ENCODE assay signal across 1 cellular context in genomic region chr19:50513746-50514345, GRCh38.
A peak's percentile ranks its signal among the peaks of the same experiment; 100 is the strongest.
TF ChIP-seq lines count a peak whose summit lies in the region.

ASPDH (minus strand) TSS chr19:50513913; CDS start chr19:50513823, 90 bp downstream.

TF ChIP-seq in HepG2, 621 proteins besides CTCF, POLR2A, EP300 and RAD21 (continued from another document and continues in another):
- TF ChIP-seq IKZF5 (CRISPR knock-in tag; IDR thresholded peaks at IDR 0.05): no peak; the same call in 1 of the 2 replicates
- TF ChIP-seq GPBP1L1 (CRISPR knock-in tag; IDR thresholded peaks at IDR 0.05): no peak
- no peak for TF ChIP-seq NPAS2 (CRISPR knock-in tag; IDR thresholded peaks at IDR 0.05; ENCODE audit: borderline replicate concordance)
- no peak for TF ChIP-seq PRDM10 (CRISPR knock-in tag; IDR thresholded peaks at IDR 0.05; ENCODE audit: low read depth)
- 0 out of 2 replicates have a peak, but pooled peaks have one; percentile 44 for TF ChIP-seq ZNF124 (CRISPR knock-in tag; IDR thresholded peaks at IDR 0.05)
- no peak for TF ChIP-seq ZNF644 (CRISPR knock-in tag; IDR thresholded peaks at IDR 0.05; ENCODE audit: low read depth)
- no peak for TF ChIP-seq ZNF335 (CRISPR knock-in tag; IDR thresholded peaks at IDR 0.05)
- TF ChIP-seq SAFB2 (CRISPR knock-in tag; IDR thresholded peaks at IDR 0.05; ENCODE audit: borderline replicate concordance, low read depth): no peak
- no peak for TF ChIP-seq MIER3 (CRISPR knock-in tag; IDR thresholded peaks at IDR 0.05; ENCODE audit: borderline replicate concordance)
- TF ChIP-seq MBNL3 (CRISPR knock-in tag; conservative IDR thresholded peaks at IDR 0.05): no peak
- TF ChIP-seq, protein P1, sequence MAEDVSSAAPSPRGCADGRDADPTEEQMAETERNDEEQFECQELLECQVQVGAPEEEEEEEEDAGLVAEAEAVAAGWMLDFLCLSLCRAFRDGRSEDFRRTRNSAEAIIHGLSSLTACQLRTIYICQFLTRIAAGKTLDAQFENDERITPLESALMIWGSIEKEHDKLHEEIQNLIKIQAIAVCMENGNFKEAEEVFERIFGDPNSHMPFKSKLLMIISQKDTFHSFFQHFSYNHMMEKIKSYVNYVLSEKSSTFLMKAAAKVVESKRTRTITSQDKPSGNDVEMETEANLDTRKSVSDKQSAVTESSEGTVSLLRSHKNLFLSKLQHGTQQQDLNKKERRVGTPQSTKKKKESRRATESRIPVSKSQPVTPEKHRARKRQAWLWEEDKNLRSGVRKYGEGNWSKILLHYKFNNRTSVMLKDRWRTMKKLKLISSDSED (CRISPR knock-in tag; IDR thresholded peaks at IDR 0.05): no peak
- TF ChIP-seq NFRKB (IDR thresholded peaks at IDR 0.05): no peak
- no peak for TF ChIP-seq HOXA5 (CRISPR knock-in tag; IDR thresholded peaks at IDR 0.05)
- peak; percentile 50 for TF ChIP-seq RFX1 (IDR thresholded peaks at IDR 0.05)
- TF ChIP-seq BCL6 (CRISPR knock-in tag; IDR thresholded peaks at IDR 0.05): peak; percentile 39; the same call in 1 of the 2 replicates
- no peak for TF ChIP-seq DNMT1 (CRISPR knock-in tag; IDR thresholded peaks at IDR 0.05)
- TF ChIP-seq ZMAT3 (CRISPR knock-in tag; conservative IDR thresholded peaks at IDR 0.05): no peak
- no peak for TF ChIP-seq JUNB (CRISPR knock-in tag; IDR thresholded peaks at IDR 0.05; ENCODE audit: borderline replicate concordance)
- TF ChIP-seq ZNF354B (CRISPR knock-in tag; IDR thresholded peaks at IDR 0.05): no peak
- no peak for TF ChIP-seq ZNF501 (CRISPR knock-in tag; IDR thresholded peaks at IDR 0.05)
- no peak for TF ChIP-seq ZNF709 (CRISPR knock-in tag; IDR thresholded peaks at IDR 0.05)
- TF ChIP-seq SOX13 (IDR thresholded peaks at IDR 0.05): no peak
- no peak for TF ChIP-seq SOX13 (CRISPR knock-in tag; conservative IDR thresholded peaks at IDR 0.05 in 1 of 2, IDR thresholded peaks at IDR 0.05 in 1 of 2)
- no peak for TF ChIP-seq RFXAP (CRISPR knock-in tag; IDR thresholded peaks at IDR 0.05; ENCODE audit: borderline replicate concordance)
- no peak for TF ChIP-seq JUN (CRISPR knock-in tag; IDR thresholded peaks at IDR 0.05)
- TF ChIP-seq BRD4 (CRISPR knock-in tag; IDR thresholded peaks at IDR 0.05): no peak
- TF ChIP-seq, protein P2, sequence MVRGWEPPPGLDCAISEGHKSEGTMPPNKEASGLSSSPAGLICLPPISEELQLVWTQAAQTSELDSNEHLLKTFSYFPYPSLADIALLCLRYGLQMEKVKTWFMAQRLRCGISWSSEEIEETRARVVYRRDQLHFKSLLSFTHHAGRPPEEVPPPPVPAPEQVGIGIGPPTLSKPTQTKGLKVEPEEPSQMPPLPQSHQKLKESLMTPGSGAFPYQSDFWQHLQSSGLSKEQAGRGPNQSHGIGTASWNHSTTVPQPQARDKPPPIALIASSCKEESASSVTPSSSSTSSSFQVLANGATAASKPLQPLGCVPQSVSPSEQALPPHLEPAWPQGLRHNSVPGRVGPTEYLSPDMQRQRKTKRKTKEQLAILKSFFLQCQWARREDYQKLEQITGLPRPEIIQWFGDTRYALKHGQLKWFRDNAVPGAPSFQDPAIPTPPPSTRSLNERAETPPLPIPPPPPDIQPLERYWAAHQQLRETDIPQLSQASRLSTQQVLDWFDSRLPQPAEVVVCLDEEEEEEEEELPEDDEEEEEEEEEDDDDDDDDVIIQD (CRISPR knock-in tag; IDR thresholded peaks at IDR 0.05; ENCODE audit: low read depth): no peak
- no peak for TF ChIP-seq DRAP1 (CRISPR knock-in tag; IDR thresholded peaks at IDR 0.05)
- no peak for TF ChIP-seq LCORL (IDR thresholded peaks at IDR 0.05)
- TF ChIP-seq LCORL (CRISPR knock-in tag; IDR thresholded peaks at IDR 0.05): no peak
- no peak for TF ChIP-seq ZNF768 (CRISPR knock-in tag; IDR thresholded peaks at IDR 0.05)
- TF ChIP-seq DNMT3B (CRISPR knock-in tag; conservative IDR thresholded peaks at IDR 0.05): no peak
- no peak for TF ChIP-seq HCFC1 (IDR thresholded peaks at IDR 0.05; ENCODE audit: low read depth, low read length)
- no peak for TF ChIP-seq ZNF460 (CRISPR knock-in tag; IDR thresholded peaks at IDR 0.05; ENCODE audit: borderline replicate concordance)
- 0 out of 2 replicates have a peak, but pooled peaks have one; percentile 50 for TF ChIP-seq SPEN (CRISPR knock-in tag; IDR thresholded peaks at IDR 0.05; ENCODE audit: low read depth)
- no peak for TF ChIP-seq ZNF619 (CRISPR knock-in tag; IDR thresholded peaks at IDR 0.05)
- TF ChIP-seq, protein P3, sequence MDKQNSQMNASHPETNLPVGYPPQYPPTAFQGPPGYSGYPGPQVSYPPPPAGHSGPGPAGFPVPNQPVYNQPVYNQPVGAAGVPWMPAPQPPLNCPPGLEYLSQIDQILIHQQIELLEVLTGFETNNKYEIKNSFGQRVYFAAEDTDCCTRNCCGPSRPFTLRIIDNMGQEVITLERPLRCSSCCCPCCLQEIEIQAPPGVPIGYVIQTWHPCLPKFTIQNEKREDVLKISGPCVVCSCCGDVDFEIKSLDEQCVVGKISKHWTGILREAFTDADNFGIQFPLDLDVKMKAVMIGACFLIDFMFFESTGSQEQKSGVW (CRISPR knock-in tag; IDR thresholded peaks at IDR 0.05; ENCODE audit: borderline replicate concordance): no peak
- no peak for TF ChIP-seq GTF3A (CRISPR knock-in tag; conservative IDR thresholded peaks at IDR 0.05)
- no peak for TF ChIP-seq ZNF75D (CRISPR knock-in tag; IDR thresholded peaks at IDR 0.05; ENCODE audit: borderline replicate concordance)
- no peak for TF ChIP-seq SMYD3 (CRISPR knock-in tag; IDR thresholded peaks at IDR 0.05)
- no peak for TF ChIP-seq ARNT2 (CRISPR knock-in tag; IDR thresholded peaks at IDR 0.05; ENCODE audit: low read depth)
- no peak for TF ChIP-seq ZSCAN30 (CRISPR knock-in tag; IDR thresholded peaks at IDR 0.05)
- TF ChIP-seq, protein P4, sequence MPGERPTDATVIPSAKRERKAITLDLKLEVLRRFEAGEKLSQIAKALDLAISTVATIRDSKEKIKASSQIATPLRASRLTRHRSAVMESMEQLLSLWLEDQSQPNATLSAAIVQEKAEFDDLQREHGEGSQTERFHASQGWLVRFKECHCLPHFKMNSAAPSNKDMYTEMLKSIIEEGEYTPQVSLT (CRISPR knock-in tag; IDR thresholded peaks at IDR 0.05; ENCODE audit: borderline replicate concordance, low read depth): no peak
- 0 out of 4 replicates have a peak, but pooled peaks have one; percentile 18 to 22 for TF ChIP-seq NR2F1 (CRISPR knock-in tag; IDR thresholded peaks at IDR 0.05)
- TF ChIP-seq IRX3 (CRISPR knock-in tag; IDR thresholded peaks at IDR 0.05; ENCODE audit: borderline replicate concordance, low read depth): no peak
- no peak for TF ChIP-seq MAFK (conservative IDR thresholded peaks at IDR 0.05 in 1 of 2, IDR thresholded peaks at IDR 0.05 in 1 of 2; ENCODE audit: low read length in 2 of 2)
- TF ChIP-seq YEATS2 (CRISPR knock-in tag; IDR thresholded peaks at IDR 0.05; ENCODE audit: borderline replicate concordance): 0 out of 2 replicates have a peak, but pooled peaks have one; percentile 34
- TF ChIP-seq, protein P5, sequence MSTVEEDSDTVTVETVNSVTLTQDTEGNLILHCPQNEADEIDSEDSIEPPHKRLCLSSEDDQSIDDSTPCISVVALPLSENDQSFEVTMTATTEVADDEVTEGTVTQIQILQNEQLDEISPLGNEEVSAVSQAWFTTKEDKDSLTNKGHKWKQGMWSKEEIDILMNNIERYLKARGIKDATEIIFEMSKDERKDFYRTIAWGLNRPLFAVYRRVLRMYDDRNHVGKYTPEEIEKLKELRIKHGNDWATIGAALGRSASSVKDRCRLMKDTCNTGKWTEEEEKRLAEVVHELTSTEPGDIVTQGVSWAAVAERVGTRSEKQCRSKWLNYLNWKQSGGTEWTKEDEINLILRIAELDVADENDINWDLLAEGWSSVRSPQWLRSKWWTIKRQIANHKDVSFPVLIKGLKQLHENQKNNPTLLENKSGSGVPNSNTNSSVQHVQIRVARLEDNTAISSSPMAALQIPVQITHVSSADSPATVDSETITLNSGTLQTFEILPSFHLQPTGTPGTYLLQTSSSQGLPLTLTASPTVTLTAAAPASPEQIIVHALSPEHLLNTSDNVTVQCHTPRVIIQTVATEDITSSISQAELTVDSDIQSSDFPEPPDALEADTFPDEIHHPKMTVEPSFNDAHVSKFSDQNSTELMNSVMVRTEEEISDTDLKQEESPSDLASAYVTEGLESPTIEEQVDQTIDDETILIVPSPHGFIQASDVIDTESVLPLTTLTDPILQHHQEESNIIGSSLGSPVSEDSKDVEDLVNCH (CRISPR knock-in tag; IDR thresholded peaks at IDR 0.05): no peak
- TF ChIP-seq, protein P6, sequence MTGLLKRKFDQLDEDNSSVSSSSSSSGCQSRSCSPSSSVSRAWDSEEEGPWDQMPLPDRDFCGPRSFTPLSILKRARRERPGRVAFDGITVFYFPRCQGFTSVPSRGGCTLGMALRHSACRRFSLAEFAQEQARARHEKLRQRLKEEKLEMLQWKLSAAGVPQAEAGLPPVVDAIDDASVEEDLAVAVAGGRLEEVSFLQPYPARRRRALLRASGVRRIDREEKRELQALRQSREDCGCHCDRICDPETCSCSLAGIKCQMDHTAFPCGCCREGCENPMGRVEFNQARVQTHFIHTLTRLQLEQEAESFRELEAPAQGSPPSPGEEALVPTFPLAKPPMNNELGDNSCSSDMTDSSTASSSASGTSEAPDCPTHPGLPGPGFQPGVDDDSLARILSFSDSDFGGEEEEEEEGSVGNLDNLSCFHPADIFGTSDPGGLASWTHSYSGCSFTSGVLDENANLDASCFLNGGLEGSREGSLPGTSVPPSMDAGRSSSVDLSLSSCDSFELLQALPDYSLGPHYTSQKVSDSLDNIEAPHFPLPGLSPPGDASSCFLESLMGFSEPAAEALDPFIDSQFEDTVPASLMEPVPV (CRISPR knock-in tag; IDR thresholded peaks at IDR 0.05): no peak
- TF ChIP-seq ZNF782 (CRISPR knock-in tag; IDR thresholded peaks at IDR 0.05; ENCODE audit: borderline replicate concordance): no peak
- TF ChIP-seq, protein P7, sequence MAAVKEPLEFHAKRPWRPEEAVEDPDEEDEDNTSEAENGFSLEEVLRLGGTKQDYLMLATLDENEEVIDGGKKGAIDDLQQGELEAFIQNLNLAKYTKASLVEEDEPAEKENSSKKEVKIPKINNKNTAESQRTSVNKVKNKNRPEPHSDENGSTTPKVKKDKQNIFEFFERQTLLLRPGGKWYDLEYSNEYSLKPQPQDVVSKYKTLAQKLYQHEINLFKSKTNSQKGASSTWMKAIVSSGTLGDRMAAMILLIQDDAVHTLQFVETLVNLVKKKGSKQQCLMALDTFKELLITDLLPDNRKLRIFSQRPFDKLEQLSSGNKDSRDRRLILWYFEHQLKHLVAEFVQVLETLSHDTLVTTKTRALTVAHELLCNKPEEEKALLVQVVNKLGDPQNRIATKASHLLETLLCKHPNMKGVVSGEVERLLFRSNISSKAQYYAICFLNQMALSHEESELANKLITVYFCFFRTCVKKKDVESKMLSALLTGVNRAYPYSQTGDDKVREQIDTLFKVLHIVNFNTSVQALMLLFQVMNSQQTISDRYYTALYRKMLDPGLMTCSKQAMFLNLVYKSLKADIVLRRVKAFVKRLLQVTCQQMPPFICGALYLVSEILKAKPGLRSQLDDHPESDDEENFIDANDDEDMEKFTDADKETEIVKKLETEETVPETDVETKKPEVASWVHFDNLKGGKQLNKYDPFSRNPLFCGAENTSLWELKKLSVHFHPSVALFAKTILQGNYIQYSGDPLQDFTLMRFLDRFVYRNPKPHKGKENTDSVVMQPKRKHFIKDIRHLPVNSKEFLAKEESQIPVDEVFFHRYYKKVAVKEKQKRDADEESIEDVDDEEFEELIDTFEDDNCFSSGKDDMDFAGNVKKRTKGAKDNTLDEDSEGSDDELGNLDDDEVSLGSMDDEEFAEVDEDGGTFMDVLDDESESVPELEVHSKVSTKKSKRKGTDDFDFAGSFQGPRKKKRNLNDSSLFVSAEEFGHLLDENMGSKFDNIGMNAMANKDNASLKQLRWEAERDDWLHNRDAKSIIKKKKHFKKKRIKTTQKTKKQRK (IDR thresholded peaks at IDR 0.05; ENCODE audit: low read length): no peak
- peak; percentile 53; the same call in 1 of the 2 replicates for TF ChIP-seq RFX3 (CRISPR knock-in tag; IDR thresholded peaks at IDR 0.05)
